In the genomic region with DNA sequence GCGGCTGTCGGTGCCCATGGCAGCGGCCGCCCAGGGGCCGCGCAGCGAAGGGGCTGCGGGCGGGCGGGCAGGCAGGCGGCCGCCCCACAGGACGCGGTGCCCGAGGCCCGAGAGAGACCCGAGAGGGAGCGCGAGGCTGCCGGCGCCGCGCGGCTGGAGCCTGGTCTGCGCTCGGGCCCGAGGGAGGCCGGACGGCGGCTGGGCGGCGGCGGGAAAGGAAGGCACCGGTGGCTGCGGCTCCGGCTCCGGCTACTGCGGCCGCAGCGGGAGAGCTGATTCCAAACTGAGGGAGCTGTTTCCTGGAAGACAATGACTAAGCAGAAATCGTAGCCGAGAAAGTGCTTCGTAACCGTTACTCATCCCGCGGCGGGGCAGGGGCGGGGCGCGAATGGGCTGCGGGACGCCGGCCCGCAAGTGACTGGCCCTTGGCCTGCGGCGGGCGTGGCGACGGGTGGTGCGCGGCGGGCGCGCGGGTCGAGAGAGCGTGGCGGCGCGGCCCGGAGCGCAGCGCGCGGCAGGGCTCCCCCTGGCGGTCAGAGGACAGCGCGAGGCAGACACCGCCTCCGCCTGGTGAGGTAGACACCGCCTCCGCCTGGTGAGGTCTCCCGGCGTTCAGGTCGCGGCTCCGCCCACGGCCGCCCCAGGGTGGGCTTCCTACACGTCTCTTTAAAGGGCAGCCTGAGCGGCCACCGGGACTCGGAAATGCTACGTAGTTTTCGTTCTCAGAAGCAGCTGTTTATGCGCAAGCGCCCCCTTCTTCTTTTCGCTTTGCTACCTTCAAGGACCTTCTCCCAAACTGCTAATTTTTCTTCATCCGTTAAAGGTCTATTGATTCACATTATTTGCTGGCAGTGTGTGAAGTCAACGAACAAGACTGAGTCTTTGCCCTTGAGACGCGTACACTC, we compare ENCODE assay signal across 8 cellular contexts. TPM values are rescaled to one million over a fixed set of nuclear protein-coding genes. Genes with fewer than 3 reads are reported as not detected.
DNase-seq lines count a peak whose midpoint lies in the region; ATAC-seq and TF ChIP-seq lines count a peak whose summit lies in the region.

TSS of gene GCLM (minus strand) at position 285 of the 905 bp plus-strand sequence. CDS start at position 18, 267 bp downstream.

- no peaks in the 10 kb centered on the region for H3K4me1 ChIP-seq in BE2C

- H3K27ac Mint-ChIP-seq in activated CD4-positive, alpha-beta T cell treated with anti-CD3 and anti-CD28 coated beads, Interleukin-2, amount 10 ng/mL, durations not matched to agents 24 days and 14 days = peak within 1 kb of the TSS; percentile 93

- no peaks in the 10 kb centered on the region for H3K36me3 ChIP-seq in BE2C

- ATAC-seq in GM19043 (IDR thresholded peaks at IDR 0.05; ENCODE audit: low read depth, unreplicated experiment) (peak; percentile 91), HG03378 (IDR thresholded peaks at IDR 0.05; ENCODE audit: unreplicated experiment) (peak; percentile 90)

- DNase-seq in BE2C (peak; percentile 90), NCI-H524 (lab: John Stamatoyannopoulos, UW) (peak; percentile 63 to 85), cortex of kidney (lab: John Stamatoyannopoulos, UW) (peak; percentile 68), left kidney (ENCODE audit: low read depth, low spot score) (peak; percentile 95)
- peak; percentile 97 for DNase-seq in activated CD4-positive, alpha-beta T cell treated with anti-CD3 and anti-CD28 coated beads, Interleukin-2, amount 10 ng/mL, durations not matched to agents 24 days and 14 days
- DNase-seq in stimulated activated CD4-positive, alpha-beta T cell treated with anti-CD3 and anti-CD28 coated beads, Interleukin-2, amount 100 ng/mL, for 24 hours = peak; percentile 92 to 93

- intact Hi-C loops in activated CD4-positive, alpha-beta T cell treated with anti-CD3 and anti-CD28 coated beads, Interleukin-2, amount 10 ng/mL, durations not matched to agents 24 days and 14 days (cut with micrococcal nuclease) = loop anchor here (1.0 to 10.0 kb wide), 4 partner anchors 30 to 1077 kb away; partner anchors contain the start of genes ABCD3, DNTTIP2 and RPL5

- H3K4me3 ChIP-seq in BE2C (ENCODE audit: low read depth, low read length) = peak within 1 kb of the TSS; percentile 76

- H3K9me3 ChIP-seq in BE2C = no peaks in the 10 kb centered on the region

- peaks cover 2% of the 10 kb centered on the region for H3K36me3 Mint-ChIP-seq in activated CD4-positive, alpha-beta T cell treated with anti-CD3 and anti-CD28 coated beads, Interleukin-2, amount 10 ng/mL, durations not matched to agents 24 days and 14 days (ENCODE audit: low read depth)

- no peaks in the 10 kb centered on the region for H3K27me3 ChIP-seq in BE2C

- peaks cover 20% of the 10 kb centered on the region for H3K27me3 Mint-ChIP-seq in activated CD4-positive, alpha-beta T cell treated with anti-CD3 and anti-CD28 coated beads, Interleukin-2, amount 10 ng/mL, durations not matched to agents 24 days and 14 days

- H3K9me3 Mint-ChIP-seq in activated CD4-positive, alpha-beta T cell treated with anti-CD3 and anti-CD28 coated beads, Interleukin-2, amount 10 ng/mL, durations not matched to agents 24 days and 14 days = peaks cover 9% of the 10 kb centered on the region

- H3K4me1 Mint-ChIP-seq in activated CD4-positive, alpha-beta T cell treated with anti-CD3 and anti-CD28 coated beads, Interleukin-2, amount 10 ng/mL, durations not matched to agents 24 days and 14 days = peaks cover 29% of the 10 kb centered on the region

- H3K4me3 Mint-ChIP-seq in activated CD4-positive, alpha-beta T cell treated with anti-CD3 and anti-CD28 coated beads, Interleukin-2, amount 10 ng/mL, durations not matched to agents 24 days and 14 days = peak within 1 kb of the TSS; percentile 87

- peak; percentile 54 for TF ChIP-seq CTCF in BE2C (IDR thresholded peaks at IDR 0.05; ENCODE audit: low read depth, low read length)

RNA-seq across cellular contexts. Expression of gene GCLM, which starts in this region (rescaled TPM):
- 3.8 TPM for polyA plus RNA-seq in BE2C (2012; ENCODE audit: insufficient read depth, insufficient read length, low read depth)
- 20.9 and 22.4 TPM in 2 replicates for total RNA-seq in activated CD4-positive, alpha-beta T cell treated with anti-CD3 and anti-CD28 coated beads, Interleukin-2, amount 10 ng/mL, durations not matched to agents 24 days and 14 days

Comparison
In these comparisons a context has a peak if more than half of its experiments do, and no peak if none do; other contexts are left out.
1. Peak in every context shown above with its lines: DNase-seq, ATAC-seq and H3K4me3 ChIP-seq.